1 cellular context compared by ENCODE assay signal in genomic region chr4:152299553-152299952, GRCh38.
TF ChIP-seq lines count a peak whose summit lies in the region.

No MANE protein-coding gene starts in this region.

TF ChIP-seq in GM23338, 12 proteins besides CTCF, POLR2A, EP300 and RAD21 (continued from another document):
- TF ChIP-seq, protein P1, sequence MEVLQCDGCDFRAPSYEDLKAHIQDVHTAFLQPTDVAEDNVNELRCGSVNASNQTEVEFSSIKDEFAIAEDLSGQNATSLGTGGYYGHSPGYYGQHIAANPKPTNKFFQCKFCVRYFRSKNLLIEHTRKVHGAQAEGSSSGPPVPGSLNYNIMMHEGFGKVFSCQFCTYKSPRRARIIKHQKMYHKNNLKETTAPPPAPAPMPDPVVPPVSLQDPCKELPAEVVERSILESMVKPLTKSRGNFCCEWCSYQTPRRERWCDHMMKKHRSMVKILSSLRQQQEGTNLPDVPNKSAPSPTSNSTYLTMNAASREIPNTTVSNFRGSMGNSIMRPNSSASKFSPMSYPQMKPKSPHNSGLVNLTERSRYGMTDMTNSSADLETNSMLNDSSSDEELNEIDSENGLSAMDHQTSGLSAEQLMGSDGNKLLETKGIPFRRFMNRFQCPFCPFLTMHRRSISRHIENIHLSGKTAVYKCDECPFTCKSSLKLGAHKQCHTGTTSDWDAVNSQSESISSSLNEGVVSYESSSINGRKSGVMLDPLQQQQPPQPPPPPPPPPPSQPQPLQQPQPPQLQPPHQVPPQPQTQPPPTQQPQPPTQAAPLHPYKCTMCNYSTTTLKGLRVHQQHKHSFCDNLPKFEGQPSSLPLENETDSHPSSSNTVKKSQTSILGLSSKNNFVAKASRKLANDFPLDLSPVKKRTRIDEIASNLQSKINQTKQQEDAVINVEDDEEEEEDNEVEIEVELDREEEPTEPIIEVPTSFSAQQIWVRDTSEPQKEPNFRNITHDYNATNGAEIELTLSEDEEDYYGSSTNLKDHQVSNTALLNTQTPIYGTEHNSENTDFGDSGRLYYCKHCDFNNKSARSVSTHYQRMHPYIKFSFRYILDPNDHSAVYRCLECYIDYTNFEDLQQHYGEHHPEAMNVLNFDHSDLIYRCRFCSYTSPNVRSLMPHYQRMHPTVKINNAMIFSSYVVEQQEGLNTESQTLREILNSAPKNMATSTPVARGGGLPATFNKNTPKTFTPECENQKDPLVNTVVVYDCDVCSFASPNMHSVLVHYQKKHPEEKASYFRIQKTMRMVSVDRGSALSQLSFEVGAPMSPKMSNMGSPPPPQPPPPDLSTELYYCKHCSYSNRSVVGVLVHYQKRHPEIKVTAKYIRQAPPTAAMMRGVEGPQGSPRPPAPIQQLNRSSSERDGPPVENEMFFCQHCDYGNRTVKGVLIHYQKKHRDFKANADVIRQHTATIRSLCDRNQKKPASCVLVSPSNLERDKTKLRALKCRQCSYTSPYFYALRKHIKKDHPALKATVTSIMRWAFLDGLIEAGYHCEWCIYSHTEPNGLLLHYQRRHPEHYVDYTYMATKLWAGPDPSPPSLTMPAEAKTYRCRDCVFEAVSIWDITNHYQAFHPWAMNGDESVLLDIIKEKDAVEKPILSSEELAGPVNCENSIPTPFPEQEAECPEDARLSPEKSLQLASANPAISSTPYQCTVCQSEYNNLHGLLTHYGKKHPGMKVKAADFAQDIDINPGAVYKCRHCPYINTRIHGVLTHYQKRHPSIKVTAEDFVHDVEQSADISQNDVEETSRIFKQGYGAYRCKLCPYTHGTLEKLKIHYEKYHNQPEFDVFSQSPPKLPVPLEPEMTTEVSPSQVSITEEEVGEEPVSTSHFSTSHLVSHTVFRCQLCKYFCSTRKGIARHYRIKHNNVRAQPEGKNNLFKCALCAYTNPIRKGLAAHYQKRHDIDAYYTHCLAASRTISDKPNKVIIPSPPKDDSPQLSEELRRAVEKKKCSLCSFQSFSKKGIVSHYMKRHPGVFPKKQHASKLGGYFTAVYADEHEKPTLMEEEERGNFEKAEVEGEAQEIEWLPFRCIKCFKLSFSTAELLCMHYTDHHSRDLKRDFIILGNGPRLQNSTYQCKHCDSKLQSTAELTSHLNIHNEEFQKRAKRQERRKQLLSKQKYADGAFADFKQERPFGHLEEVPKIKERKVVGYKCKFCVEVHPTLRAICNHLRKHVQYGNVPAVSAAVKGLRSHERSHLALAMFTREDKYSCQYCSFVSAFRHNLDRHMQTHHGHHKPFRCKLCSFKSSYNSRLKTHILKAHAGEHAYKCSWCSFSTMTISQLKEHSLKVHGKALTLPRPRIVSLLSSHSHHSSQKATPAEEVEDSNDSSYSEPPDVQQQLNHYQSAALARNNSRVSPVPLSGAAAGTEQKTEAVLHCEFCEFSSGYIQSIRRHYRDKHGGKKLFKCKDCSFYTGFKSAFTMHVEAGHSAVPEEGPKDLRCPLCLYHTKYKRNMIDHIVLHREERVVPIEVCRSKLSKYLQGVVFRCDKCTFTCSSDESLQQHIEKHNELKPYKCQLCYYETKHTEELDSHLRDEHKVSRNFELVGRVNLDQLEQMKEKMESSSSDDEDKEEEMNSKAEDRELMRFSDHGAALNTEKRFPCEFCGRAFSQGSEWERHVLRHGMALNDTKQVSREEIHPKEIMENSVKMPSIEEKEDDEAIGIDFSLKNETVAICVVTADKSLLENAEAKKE (CRISPR knock-in tag; IDR thresholded peaks at IDR 0.05), result no peak
- TF ChIP-seq JUNB (IDR thresholded peaks at IDR 0.05; ENCODE audit: unreplicated experiment) (no peak), POLR2AphosphoS5 (IDR thresholded peaks at IDR 0.05; ENCODE audit: low read depth) (no peak), EZH2 (IDR thresholded peaks at IDR 0.05; ENCODE audit: low read depth, unreplicated experiment) (no peak), ZNF331 (CRISPR knock-in tag; IDR thresholded peaks at IDR 0.05; ENCODE audit: low read depth) (no peak)
- TF ChIP-seq, protein P2, sequence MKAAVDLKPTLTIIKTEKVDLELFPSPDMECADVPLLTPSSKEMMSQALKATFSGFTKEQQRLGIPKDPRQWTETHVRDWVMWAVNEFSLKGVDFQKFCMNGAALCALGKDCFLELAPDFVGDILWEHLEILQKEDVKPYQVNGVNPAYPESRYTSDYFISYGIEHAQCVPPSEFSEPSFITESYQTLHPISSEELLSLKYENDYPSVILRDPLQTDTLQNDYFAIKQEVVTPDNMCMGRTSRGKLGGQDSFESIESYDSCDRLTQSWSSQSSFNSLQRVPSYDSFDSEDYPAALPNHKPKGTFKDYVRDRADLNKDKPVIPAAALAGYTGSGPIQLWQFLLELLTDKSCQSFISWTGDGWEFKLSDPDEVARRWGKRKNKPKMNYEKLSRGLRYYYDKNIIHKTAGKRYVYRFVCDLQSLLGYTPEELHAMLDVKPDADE (IDR thresholded peaks at IDR 0.05), result no peak
